ENCODE assay signal across 30 cellular contexts in genomic region chr5:147162740-147163139, GRCh38.
"Had no signal": no experiment of that assay in that cellular context is flagged by ENCODE, and none has a peak within 500 bp of the region (broad histone marks: within the 10 kb centered on the region; RNA-seq: fewer than 3 reads in every experiment).

No MANE protein-coding gene starts in this region.

- DNase-seq: activated CD4-positive, alpha-beta memory T cell treated with anti-CD3 and anti-CD28 coated beads, Interleukin-2, amount 10 ng/mL, durations not matched to agents 7 days and 5 days; activated CD4-positive, alpha-beta T cell treated with anti-CD3 and anti-CD28 coated beads for 1 hour; activated CD4-positive, alpha-beta T cell treated with anti-CD3 and anti-CD28 coated beads for 48 hours; activated CD4-positive, CD25-positive, alpha-beta regulatory T cell; activated CD8-positive, alpha-beta memory T cell treated with anti-CD3 and anti-CD28 coated beads for 24 hours; activated CD8-positive, alpha-beta memory T cell treated with anti-CD3 and anti-CD28 coated beads, Interleukin-2, amount 10 ng/mL, durations not matched to agents 7 days and 5 days; activated CD8-positive, alpha-beta memory T cell treated with anti-CD3 and anti-CD28 coated beads, Interleukin-2, amount 50 U/mL, for 48 hours; activated effector memory CD4-positive, alpha-beta T cell treated with Interleukin-2 at 50 U/mL for 16 hours; activated naive CD4-positive, alpha-beta T cell treated with anti-CD3 and anti-CD28 coated beads, Interleukin-2, amount 50 U/mL, for 16 hours; activated naive CD8-positive, alpha-beta T cell treated with anti-CD3 and anti-CD28 coated beads for 36 hours; activated T-cell treated with anti-CD3 and anti-CD28 coated beads, Interleukin-2, amount 50 U/mL, for 48 hours; amniotic stem cell; aorta; NCI-H1092 treated with DMSO at 0.1 percent for 48 hours; NCI-H1417; NCI-H146; NCI-H187; NCI-H2029 treated with DMSO at 0.1 percent for 48 hours; NCI-H345; NCI-H524 treated with DMSO at 0.1 percent for 48 hours; NK-92 treated with Interleukin-12 subunit alpha and Interleukin-12 subunit beta, amount 100 ng/mL, for 24 hours; PC-3; Peyer's patch; SIG-M5; T-helper 1 cell; T-helper 2 cell; T-helper 9 cell had no signal

- H3K27me3 Mint-ChIP-seq: activated CD8-positive, alpha-beta memory T cell treated with anti-CD3 and anti-CD28 coated beads, Interleukin-2, amount 10 ng/mL, durations not matched to agents 7 days and 5 days had no signal

- H3K36me3 Mint-ChIP-seq: activated CD8-positive, alpha-beta memory T cell treated with anti-CD3 and anti-CD28 coated beads, Interleukin-2, amount 10 ng/mL, durations not matched to agents 7 days and 5 days; activated naive CD8-positive, alpha-beta T cell treated with anti-CD3 and anti-CD28 coated beads for 36 hours had no signal

- H3K27ac Mint-ChIP-seq: activated CD4-positive, alpha-beta memory T cell treated with anti-CD3 and anti-CD28 coated beads, Interleukin-2, amount 10 ng/mL, durations not matched to agents 7 days and 5 days; activated CD8-positive, alpha-beta memory T cell treated with anti-CD3 and anti-CD28 coated beads, Interleukin-2, amount 10 ng/mL, durations not matched to agents 7 days and 5 days; activated naive CD8-positive, alpha-beta T cell treated with anti-CD3 and anti-CD28 coated beads for 36 hours had no signal

- H3K4me3 Mint-ChIP-seq: activated CD4-positive, alpha-beta memory T cell treated with anti-CD3 and anti-CD28 coated beads, Interleukin-2, amount 10 ng/mL, durations not matched to agents 7 days and 5 days; activated CD8-positive, alpha-beta memory T cell treated with anti-CD3 and anti-CD28 coated beads, Interleukin-2, amount 10 ng/mL, durations not matched to agents 7 days and 5 days; activated naive CD8-positive, alpha-beta T cell treated with anti-CD3 and anti-CD28 coated beads for 36 hours; central memory CD8-positive, alpha-beta T cell had no signal

- H3K9me3 Mint-ChIP-seq: activated CD4-positive, alpha-beta memory T cell treated with anti-CD3 and anti-CD28 coated beads, Interleukin-2, amount 10 ng/mL, durations not matched to agents 7 days and 5 days; central memory CD8-positive, alpha-beta T cell had no signal

- H3K4me1 Mint-ChIP-seq: activated CD4-positive, alpha-beta memory T cell treated with anti-CD3 and anti-CD28 coated beads, Interleukin-2, amount 10 ng/mL, durations not matched to agents 7 days and 5 days; activated CD8-positive, alpha-beta memory T cell treated with anti-CD3 and anti-CD28 coated beads, Interleukin-2, amount 10 ng/mL, durations not matched to agents 7 days and 5 days; activated naive CD8-positive, alpha-beta T cell treated with anti-CD3 and anti-CD28 coated beads for 36 hours; central memory CD8-positive, alpha-beta T cell had no signal

- ATAC-seq: activated CD8-positive, alpha-beta memory T cell treated with anti-CD3 and anti-CD28 coated beads, Interleukin-2, amount 10 ng/mL, durations not matched to agents 7 days and 5 days; PC-3; Right ventricle myocardium inferior; SK-N-SH treated with all-trans-retinoic acid at 6 μM for 48 hours had no signal
